In the genomic region with DNA sequence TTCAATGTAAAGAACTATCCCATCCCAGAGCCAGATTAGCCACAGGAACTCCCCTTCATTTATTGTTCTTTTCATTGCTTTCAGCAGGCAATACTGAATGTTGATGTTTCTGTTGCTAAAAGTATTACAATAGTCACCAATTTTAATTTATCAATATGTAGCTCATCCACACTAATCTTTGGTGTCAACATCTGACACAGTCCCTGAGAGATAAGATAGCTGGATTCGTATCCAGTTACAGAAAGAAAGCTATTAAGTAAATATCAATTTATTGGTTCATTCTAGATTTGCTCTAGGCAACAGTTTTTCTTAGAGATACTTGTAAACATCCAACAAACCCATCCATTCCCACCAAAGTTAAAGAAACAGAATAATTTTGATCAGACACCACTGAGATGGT, we compare ENCODE assay signal across 1 cellular context.
TF ChIP-seq lines count a peak whose summit lies in the region.

No MANE protein-coding gene starts in this region.

TF ChIP-seq in HepG2, 621 proteins besides CTCF, POLR2A, EP300 and RAD21:
- TF ChIP-seq, protein P1, sequence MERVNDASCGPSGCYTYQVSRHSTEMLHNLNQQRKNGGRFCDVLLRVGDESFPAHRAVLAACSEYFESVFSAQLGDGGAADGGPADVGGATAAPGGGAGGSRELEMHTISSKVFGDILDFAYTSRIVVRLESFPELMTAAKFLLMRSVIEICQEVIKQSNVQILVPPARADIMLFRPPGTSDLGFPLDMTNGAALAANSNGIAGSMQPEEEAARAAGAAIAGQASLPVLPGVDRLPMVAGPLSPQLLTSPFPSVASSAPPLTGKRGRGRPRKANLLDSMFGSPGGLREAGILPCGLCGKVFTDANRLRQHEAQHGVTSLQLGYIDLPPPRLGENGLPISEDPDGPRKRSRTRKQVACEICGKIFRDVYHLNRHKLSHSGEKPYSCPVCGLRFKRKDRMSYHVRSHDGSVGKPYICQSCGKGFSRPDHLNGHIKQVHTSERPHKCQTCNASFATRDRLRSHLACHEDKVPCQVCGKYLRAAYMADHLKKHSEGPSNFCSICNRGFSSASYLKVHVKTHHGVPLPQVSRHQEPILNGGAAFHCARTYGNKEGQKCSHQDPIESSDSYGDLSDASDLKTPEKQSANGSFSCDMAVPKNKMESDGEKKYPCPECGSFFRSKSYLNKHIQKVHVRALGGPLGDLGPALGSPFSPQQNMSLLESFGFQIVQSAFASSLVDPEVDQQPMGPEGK (CRISPR knock-in tag; IDR thresholded peaks at IDR 0.05) = no peak
- TF ChIP-seq TRIM22 (IDR thresholded peaks at IDR 0.05) = no peak
- TF ChIP-seq ZNF34 (CRISPR knock-in tag; IDR thresholded peaks at IDR 0.05; ENCODE audit: borderline replicate concordance) = no peak
- TF ChIP-seq, protein P2, sequence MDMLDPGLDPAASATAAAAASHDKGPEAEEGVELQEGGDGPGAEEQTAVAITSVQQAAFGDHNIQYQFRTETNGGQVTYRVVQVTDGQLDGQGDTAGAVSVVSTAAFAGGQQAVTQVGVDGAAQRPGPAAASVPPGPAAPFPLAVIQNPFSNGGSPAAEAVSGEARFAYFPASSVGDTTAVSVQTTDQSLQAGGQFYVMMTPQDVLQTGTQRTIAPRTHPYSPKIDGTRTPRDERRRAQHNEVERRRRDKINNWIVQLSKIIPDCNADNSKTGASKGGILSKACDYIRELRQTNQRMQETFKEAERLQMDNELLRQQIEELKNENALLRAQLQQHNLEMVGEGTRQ (IDR thresholded peaks at IDR 0.05; ENCODE audit: low read depth, low read length) = no peak
- TF ChIP-seq, protein P2 (CRISPR knock-in tag; IDR thresholded peaks at IDR 0.05; ENCODE audit: borderline replicate concordance) = no peak
- no peak for TF ChIP-seq TOPORS (CRISPR knock-in tag; IDR thresholded peaks at IDR 0.05)
- no peak for TF ChIP-seq ZNF263 (CRISPR knock-in tag; IDR thresholded peaks at IDR 0.05)
- TF ChIP-seq ZNF607 (CRISPR knock-in tag; IDR thresholded peaks at IDR 0.05; ENCODE audit: borderline replicate concordance) = no peak
- TF ChIP-seq TCF12 (IDR thresholded peaks at IDR 0.05) = no peak
- TF ChIP-seq TCF12 (CRISPR knock-in tag; IDR thresholded peaks at IDR 0.05) = no peak
- no peak for TF ChIP-seq ZNF713 (CRISPR knock-in tag; IDR thresholded peaks at IDR 0.05)
- TF ChIP-seq HNF4G (IDR thresholded peaks at IDR 0.05; ENCODE audit: borderline replicate concordance, low read depth, low read length) = no peak
- no peak for TF ChIP-seq HNF4G (CRISPR knock-in tag; IDR thresholded peaks at IDR 0.05; ENCODE audit: borderline replicate concordance, low read depth)
- TF ChIP-seq ZNF343 (CRISPR knock-in tag; IDR thresholded peaks at IDR 0.05) = no peak
- TF ChIP-seq, protein P3, sequence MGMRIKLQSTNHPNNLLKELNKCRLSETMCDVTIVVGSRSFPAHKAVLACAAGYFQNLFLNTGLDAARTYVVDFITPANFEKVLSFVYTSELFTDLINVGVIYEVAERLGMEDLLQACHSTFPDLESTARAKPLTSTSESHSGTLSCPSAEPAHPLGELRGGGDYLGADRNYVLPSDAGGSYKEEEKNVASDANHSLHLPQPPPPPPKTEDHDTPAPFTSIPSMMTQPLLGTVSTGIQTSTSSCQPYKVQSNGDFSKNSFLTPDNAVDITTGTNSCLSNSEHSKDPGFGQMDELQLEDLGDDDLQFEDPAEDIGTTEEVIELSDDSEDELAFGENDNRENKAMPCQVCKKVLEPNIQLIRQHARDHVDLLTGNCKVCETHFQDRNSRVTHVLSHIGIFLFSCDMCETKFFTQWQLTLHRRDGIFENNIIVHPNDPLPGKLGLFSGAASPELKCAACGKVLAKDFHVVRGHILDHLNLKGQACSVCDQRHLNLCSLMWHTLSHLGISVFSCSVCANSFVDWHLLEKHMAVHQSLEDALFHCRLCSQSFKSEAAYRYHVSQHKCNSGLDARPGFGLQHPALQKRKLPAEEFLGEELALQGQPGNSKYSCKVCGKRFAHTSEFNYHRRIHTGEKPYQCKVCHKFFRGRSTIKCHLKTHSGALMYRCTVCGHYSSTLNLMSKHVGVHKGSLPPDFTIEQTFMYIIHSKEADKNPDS (CRISPR knock-in tag; IDR thresholded peaks at IDR 0.05) = no peak
- TF ChIP-seq, protein P4, sequence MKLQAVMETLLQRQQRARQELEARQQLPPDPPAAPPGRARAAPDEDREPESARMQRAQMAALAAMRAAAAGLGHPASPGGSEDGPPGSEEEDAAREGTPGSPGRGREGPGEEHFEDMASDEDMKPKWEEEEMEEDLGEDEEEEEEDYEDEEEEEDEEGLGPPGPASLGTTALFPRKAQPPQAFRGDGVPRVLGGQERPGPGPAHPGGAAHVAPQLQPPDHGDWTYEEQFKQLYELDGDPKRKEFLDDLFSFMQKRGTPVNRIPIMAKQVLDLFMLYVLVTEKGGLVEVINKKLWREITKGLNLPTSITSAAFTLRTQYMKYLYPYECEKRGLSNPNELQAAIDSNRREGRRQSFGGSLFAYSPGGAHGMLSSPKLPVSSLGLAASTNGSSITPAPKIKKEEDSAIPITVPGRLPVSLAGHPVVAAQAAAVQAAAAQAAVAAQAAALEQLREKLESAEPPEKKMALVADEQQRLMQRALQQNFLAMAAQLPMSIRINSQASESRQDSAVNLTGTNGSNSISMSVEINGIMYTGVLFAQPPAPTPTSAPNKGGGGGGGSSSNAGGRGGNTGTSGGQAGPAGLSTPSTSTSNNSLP (IDR thresholded peaks at IDR 0.05; ENCODE audit: low read depth, low read length) = no peak
- no peak for TF ChIP-seq ZBTB14 (CRISPR knock-in tag; IDR thresholded peaks at IDR 0.05)
- TF ChIP-seq, protein P5, sequence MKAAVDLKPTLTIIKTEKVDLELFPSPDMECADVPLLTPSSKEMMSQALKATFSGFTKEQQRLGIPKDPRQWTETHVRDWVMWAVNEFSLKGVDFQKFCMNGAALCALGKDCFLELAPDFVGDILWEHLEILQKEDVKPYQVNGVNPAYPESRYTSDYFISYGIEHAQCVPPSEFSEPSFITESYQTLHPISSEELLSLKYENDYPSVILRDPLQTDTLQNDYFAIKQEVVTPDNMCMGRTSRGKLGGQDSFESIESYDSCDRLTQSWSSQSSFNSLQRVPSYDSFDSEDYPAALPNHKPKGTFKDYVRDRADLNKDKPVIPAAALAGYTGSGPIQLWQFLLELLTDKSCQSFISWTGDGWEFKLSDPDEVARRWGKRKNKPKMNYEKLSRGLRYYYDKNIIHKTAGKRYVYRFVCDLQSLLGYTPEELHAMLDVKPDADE (CRISPR knock-in tag; IDR thresholded peaks at IDR 0.05) = no peak
- no peak for TF ChIP-seq ZNF292 (CRISPR knock-in tag; IDR thresholded peaks at IDR 0.05; ENCODE audit: borderline replicate concordance, low read depth)
- TF ChIP-seq PHB2 (IDR thresholded peaks at IDR 0.05; ENCODE audit: partially characterized antibody) = no peak
- TF ChIP-seq ZNF598 (CRISPR knock-in tag; IDR thresholded peaks at IDR 0.05; ENCODE audit: borderline replicate concordance) = no peak
- TF ChIP-seq ZSCAN25 (CRISPR knock-in tag; IDR thresholded peaks at IDR 0.05) = no peak
TF ChIP-seq in HepG2: peak in this region for 0.
